In the genomic region with DNA sequence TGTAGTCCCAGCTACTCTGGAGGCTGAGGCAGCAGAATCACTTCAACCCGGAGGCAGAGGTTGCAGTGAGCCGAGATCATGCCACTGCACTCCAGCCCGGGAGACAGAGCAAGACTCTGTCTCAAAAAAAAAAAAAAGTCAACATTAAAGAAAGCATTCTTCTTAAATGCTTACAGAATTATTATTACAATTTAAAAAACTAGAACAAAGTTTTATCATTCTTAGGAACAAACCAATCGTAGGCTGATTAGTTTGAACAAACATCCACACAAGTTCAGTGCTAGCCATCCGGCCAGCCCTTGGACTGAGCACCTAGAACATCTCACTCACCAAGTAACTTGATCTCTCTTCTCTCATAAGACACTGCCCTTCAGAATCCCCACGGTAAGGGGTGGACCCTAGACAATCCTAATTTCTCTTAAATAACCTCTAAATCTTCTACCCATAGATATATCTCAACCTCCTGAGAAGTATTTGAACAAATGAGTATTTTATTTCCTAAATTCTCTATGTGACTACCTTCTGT, we compare ENCODE assay signal across 15 cellular contexts. TPM values are rescaled to one million over a fixed set of nuclear protein-coding genes. Genes with fewer than 3 reads are reported as not detected.
DNase-seq lines count a peak whose midpoint lies in the region; ATAC-seq, FAIRE-seq and TF ChIP-seq lines count a peak whose summit lies in the region.
"Had no signal": no experiment of that assay in that cellular context is flagged by ENCODE, and none has a peak within 500 bp of the region (broad histone marks: within the 10 kb centered on the region; RNA-seq: fewer than 3 reads in every experiment).

No MANE protein-coding gene starts in this region.

- H2AFZ ChIP-seq in HepG2 (ENCODE audit: low read length) = no peak overlapping the region

- H3K27me3 ChIP-seq in HepG2 (ENCODE audit: control insufficient read depth in 1 of 2, insufficient read depth in 2 of 2, low read length in 2 of 2) = no peaks in the 10 kb centered on the region
- H3K27me3 ChIP-seq in right lobe of liver = no peaks in the 10 kb centered on the region
- H3K27me3 ChIP-seq: right atrium auricular region had no signal

- no peak for TF ChIP-seq RAD21 in HepG2 (CRISPR knock-in tag; IDR thresholded peaks at IDR 0.05)

- WGBS in HepG2 (ENCODE audit: low lambda C conversion rate) = 87% methylated on average over 6 of the region's 6 CpGs
- WGBS in right lobe of liver (ENCODE audit: insufficient coverage, low coverage, low lambda C conversion rate, missing lambda C conversion rate) = 56% methylated on average over 5 of the region's 6 CpGs

- H3K9me3 Mint-ChIP-seq in WTC11 (no peaks in the 10 kb centered on the region), type B pancreatic cell (no peaks in the 10 kb centered on the region)

- TF ChIP-seq CTCF in HepG2 (CRISPR knock-in tag; IDR thresholded peaks at IDR 0.05) = no peak
- no peak for TF ChIP-seq CTCF in right lobe of liver (IDR thresholded peaks at IDR 0.05)
- no peak for TF ChIP-seq CTCF in WTC11 (IDR thresholded peaks at IDR 0.05)
- TF ChIP-seq CTCF in type B pancreatic cell (conservative IDR thresholded peaks at IDR 0.05) = no peak

- H3K4me1 ChIP-seq in HepG2 (ENCODE audit: insufficient read depth, low read length) = peaks cover 58% of the 10 kb centered on the region
- peaks cover 0 to 39% (median 13%) of the 10 kb centered on the region in 4 donors for H3K4me1 ChIP-seq in right lobe of liver

- H3K4me2 ChIP-seq in HepG2 (ENCODE audit: low read depth, low read length) = no peak overlapping the region

- in situ Hi-C loops in HepG2 (cut with HindIII; ENCODE audit: extremely low pct_ligation_motif_present, low pct_unique_long_range_greater_than_20kb) = no loop called here

- H3K4me1 Mint-ChIP-seq in WTC11 (peaks cover 21% of the 10 kb centered on the region), type B pancreatic cell (ENCODE audit: unreplicated experiment) (peaks cover 37% of the 10 kb centered on the region)

- H3K27me3 Mint-ChIP-seq in WTC11 (ENCODE audit: low read depth) = no peaks in the 10 kb centered on the region
- no peaks in the 10 kb centered on the region for H3K27me3 Mint-ChIP-seq in type B pancreatic cell

- H3K4me3 ChIP-seq in HepG2 (replicated peaks in 1 of 3; ENCODE audit: insufficient read depth in 1 of 3, low read depth in 2 of 3, low read length in 3 of 3) (no peak overlapping the region), right lobe of liver (no peak overlapping the region)
- H3K4me3 ChIP-seq: right atrium auricular region had no signal

- FAIRE-seq in HepG2 (lab: Jason Lieb, UNC) = no peak

- no peak overlapping the region for H3K4me3 Mint-ChIP-seq in WTC11
- H3K4me3 Mint-ChIP-seq in type B pancreatic cell = no peak overlapping the region

- intact Hi-C loops in HepG2 (cut with micrococcal nuclease; ENCODE audit: unreplicated experiment) (no loop called here), right lobe of liver (cut with DNase I) (no loop called here)

- DNase-seq in HepG2 (ENCODE audit: low spot score) (no peak), right lobe of liver (no peak), WTC11 (ENCODE audit: low spot score) (no peak), epithelial cell of prostate (ENCODE audit: low read depth, low spot score) (no peak), type B pancreatic cell (ENCODE audit: extremely low spot score, unreplicated experiment) (no peak), GF-D8 (lab: John Stamatoyannopoulos, UW) (no peak), islet precursor cell (no peak)
- DNase-seq: glutamatergic neuron, GOT3, MM.1S, NCI-H187, NCI-H526 treated with DMSO at 0.1 percent for 48 hours had no signal

- H3K9ac ChIP-seq in HepG2 (ENCODE audit: insufficient read depth, low read depth, low read length) = no peak overlapping the region

- BruUV-seq in HepG2 (replicated peaks; lab: Mats Ljungman, UMichigan) = no TSS peak

- ATAC-seq in HepG2 = no peak
- ATAC-seq in right lobe of liver = no peak
- ATAC-seq in WTC11 = peak; percentile 57
- ATAC-seq in GM21360 (IDR thresholded peaks at IDR 0.05; ENCODE audit: unreplicated experiment) = no peak

- TF ChIP-seq EP300 in HepG2 (IDR thresholded peaks at IDR 0.05; ENCODE audit: low read depth in 2 of 2, low read length in 2 of 2) (no peak), HepG2 (CRISPR knock-in tag; IDR thresholded peaks at IDR 0.05; ENCODE audit: borderline replicate concordance) (no peak)

- POLR2A ChIA-PET in HepG2 (lab: Yijun Ruan, JAX) = no interaction called here
- POLR2A ChIA-PET in WTC11 (lab: Charles Lee) = no interaction called here

- H3K27ac ChIP-seq in HepG2 (ENCODE audit: extremely low read length, insufficient read depth, low read length) (no peak overlapping the region), right lobe of liver (no peak overlapping the region), epithelial cell of prostate (peak overlapping the region; percentile 80)
- H3K27ac ChIP-seq: right atrium auricular region, VCaP had no signal

- CTCF ChIA-PET in HepG2 (lab: Yijun Ruan, JAX; ENCODE audit: low intra/inter-chr PET ratio, low total read pairs) = no interaction called here
- CTCF ChIA-PET in WTC11 (lab: Charles Lee) = no interaction called here

- peaks cover 79% of the 10 kb centered on the region for H3K79me2 ChIP-seq in HepG2 (ENCODE audit: insufficient read depth, low read length)

- no peaks in the 10 kb centered on the region for H3K36me3 ChIP-seq in HepG2 (replicated peaks in 1 of 2; ENCODE audit: control insufficient read depth in 1 of 2, insufficient read depth in 2 of 2, low read length in 2 of 2)
- H3K36me3 ChIP-seq in right lobe of liver = no peaks in the 10 kb centered on the region
- H3K36me3 ChIP-seq: right atrium auricular region had no signal

- H4K20me1 ChIP-seq in HepG2 (ENCODE audit: insufficient read depth, low read length) = peaks cover 2% of the 10 kb centered on the region; the same call in 1 of the 2 replicates

- no peak for TF ChIP-seq POLR2A in HepG2 (IDR thresholded peaks at IDR 0.05; ENCODE audit: insufficient read depth in 1 of 2, low read depth in 2 of 2, low read length in 2 of 2)
- TF ChIP-seq POLR2A in right lobe of liver (IDR thresholded peaks at IDR 0.05) = no peak

- no peak overlapping the region for H3K27ac Mint-ChIP-seq in WTC11
- peak overlapping the region; percentile 35 for H3K27ac Mint-ChIP-seq in type B pancreatic cell

- H3K36me3 Mint-ChIP-seq in WTC11 = no peaks in the 10 kb centered on the region
- no peaks in the 10 kb centered on the region for H3K36me3 Mint-ChIP-seq in type B pancreatic cell

- no peaks in the 10 kb centered on the region for H3K9me3 ChIP-seq in HepG2 (ENCODE audit: low read length)
- no peaks in the 10 kb centered on the region for H3K9me3 ChIP-seq in right lobe of liver
- H3K9me3 ChIP-seq: right atrium auricular region had no signal

TF ChIP-seq in HepG2, 621 proteins besides CTCF, POLR2A, EP300 and RAD21 (continues in another document):
- peak; percentile 16; the same call in 1 of the 2 replicates for TF ChIP-seq SIX1 (CRISPR knock-in tag; IDR thresholded peaks at IDR 0.05; ENCODE audit: borderline replicate concordance)

RNA-seq across cellular contexts. Expression of gene JAK1, which starts 16.0 kb away (rescaled TPM):
- total RNA-seq in HepG2 (2016; rRNA removed; fragmentation: Illumina TruSeq; extraction: Trizol) (42.4 and 56.1 TPM in 2 replicates), right lobe of liver (10 to 100 TPM; 48.0 to 71.6 (median 66.5) TPM), WTC11 (2021) (21.1 to 28.2 TPM (median 27.8 TPM) in 3 replicates), type B pancreatic cell (ENCODE audit: low replicate concordance) (54.8 and 57.2 TPM in 2 replicates)
- total RNA-seq in HepG2 (2016; cell fraction: cytosol; rRNA removed; fragmentation: Illumina TruSeq; extraction: Trizol; ENCODE audit: low read depth) = 2.9 and 4.1 TPM in 2 replicates
- total RNA-seq in HepG2 (2016; cell fraction: insoluble cytoplasmic fraction; rRNA removed; fragmentation: Illumina TruSeq; extraction: Trizol) = 41.5 and 53.4 TPM in 2 replicates
- 15.3 and 15.6 TPM in 2 replicates for total RNA-seq in HepG2 (2016; cell fraction: membrane; rRNA removed; fragmentation: Illumina TruSeq; extraction: Trizol)
- total RNA-seq in HepG2 (2016; cell fraction: nucleus; rRNA removed; fragmentation: Illumina TruSeq; extraction: Trizol) = 33.8 and 39.0 TPM in 2 replicates
- polyA plus RNA-seq in HepG2 (2011; rRNA removed) = 23.9 and 24.5 TPM in 2 replicates
- 18.5 and 23.4 TPM in 2 replicates for polyA plus RNA-seq in HepG2 (2011; cell fraction: cytosol; rRNA removed)
- 36.4 and 45.4 TPM in 2 replicates for polyA plus RNA-seq in HepG2 (2011; cell fraction: nucleus; rRNA removed)
- polyA plus RNA-seq in HepG2 (2012) = 29.6 and 32.4 TPM in 2 replicates
- 1.1 and 1.5 TPM in 2 replicates for polyA plus RNA-seq in HepG2 (2016; cell fraction: cytosol; fragmentation: Illumina TruSeq; extraction: Trizol; ENCODE audit: low read depth)
- 43.4 and 45.7 TPM in 2 replicates for polyA plus RNA-seq in HepG2 (2016; cell fraction: insoluble cytoplasmic fraction; fragmentation: Illumina TruSeq; extraction: Trizol; ENCODE audit: low read depth)
- 6.5 and 6.8 TPM in 2 replicates for polyA plus RNA-seq in HepG2 (2016; cell fraction: membrane; fragmentation: Illumina TruSeq; extraction: Trizol; ENCODE audit: low read depth)
- 26.3 and 30.9 TPM in 2 replicates for polyA plus RNA-seq in HepG2 (2016; cell fraction: nucleus; fragmentation: Illumina TruSeq; extraction: Trizol; ENCODE audit: insufficient read depth, low read depth)
- polyA minus RNA-seq in HepG2 (2011; rRNA and poly(A)+ RNA removed; ENCODE audit: low replicate concordance) = 45.7 and 51.7 TPM in 2 replicates
- 37.3 and 37.5 TPM in 2 replicates for polyA minus RNA-seq in HepG2 (2011; cell fraction: cytosol; rRNA and poly(A)+ RNA removed)
- 70.8 and 76.0 TPM in 2 replicates for polyA minus RNA-seq in HepG2 (2011; cell fraction: nucleus; rRNA and poly(A)+ RNA removed)
